Comparison of ENCODE assay signal across 23 cellular contexts in genomic region chr14:44211718-44212117, GRCh38.
"Had no signal": no experiment of that assay in that cellular context is flagged by ENCODE, and none has a peak within 500 bp of the region (broad histone marks: within the 10 kb centered on the region; RNA-seq: fewer than 3 reads in every experiment).

No MANE protein-coding gene starts in this region.

- DNase-seq: activated B cell treated with CpG ODN at 0.5 μM for 24 hours; activated CD4-positive, alpha-beta T cell treated with anti-CD3 and anti-CD28 coated beads for 1 hour; activated CD4-positive, alpha-beta T cell treated with anti-CD3 and anti-CD28 coated beads, Interleukin-2, amount 10 ng/mL, durations not matched to agents 24 days and 14 days; activated CD4-positive, alpha-beta T cell treated with anti-CD3 and anti-CD28 coated beads, Interleukin-2, amount 50 U/mL, for 48 hours; activated CD8-positive, alpha-beta memory T cell treated with anti-CD3 and anti-CD28 coated beads, Interleukin-2, amount 10 ng/mL, durations not matched to agents 7 days and 5 days; activated effector memory CD4-positive, alpha-beta T cell treated with Interleukin-2 at 50 U/mL for 16 hours; activated naive CD4-positive, alpha-beta T cell; activated T-cell treated with anti-CD3 and anti-CD28 coated beads, Interleukin-2, amount 50 U/mL, for 24 hours; aorta; caudate nucleus; colonic mucosa; MM.1S; NCI-H1105; NCI-H1436 treated with DMSO at 0.1 percent for 48 hours; NCI-H187; NCI-H2081; NCI-H510A treated with DMSO at 0.1 percent for 48 hours; NCI-H69; NK-92 treated with Interleukin-12 subunit alpha and Interleukin-12 subunit beta, amount 100 ng/mL, for 24 hours; SHP77 treated with DMSO at 0.1 percent for 48 hours; T-helper 2 cell; T1000 had no signal

- H3K9me3 ChIP-seq: breast epithelium, colonic mucosa had no signal

- H3K4me3 ChIP-seq: breast epithelium, colonic mucosa had no signal

- H3K36me3 ChIP-seq: breast epithelium, colonic mucosa had no signal

- H3K27ac ChIP-seq: breast epithelium, colonic mucosa had no signal

- ATAC-seq: activated CD8-positive, alpha-beta memory T cell treated with anti-CD3 and anti-CD28 coated beads, Interleukin-2, amount 10 ng/mL, durations not matched to agents 7 days and 5 days had no signal

- H3K4me1 ChIP-seq: breast epithelium, colonic mucosa had no signal

- H3K27me3 ChIP-seq: breast epithelium, colonic mucosa had no signal
